In genomic region chr11:121586727-121587126, GRCh38 we compare ENCODE assay signal across 18 cellular contexts.
DNase-seq lines count a peak whose midpoint lies in the region; ATAC-seq, FAIRE-seq and TF ChIP-seq lines count a peak whose summit lies in the region.
"Had no signal": no experiment of that assay in that cellular context is flagged by ENCODE, and none has a peak within 500 bp of the region (broad histone marks: within the 10 kb centered on the region; RNA-seq: fewer than 3 reads in every experiment).

No MANE protein-coding gene starts in this region.

- H3K9me2 ChIP-seq in Loucy (replicated peaks; ENCODE audit: low read depth, low read length) = no peaks in the 10 kb centered on the region

- peak; percentile 24 for FAIRE-seq in colon (lab: Jason Lieb, UNC)

- H3K9me3 ChIP-seq in Loucy (ENCODE audit: insufficient read depth, low read depth, low read length) (no peaks in the 10 kb centered on the region), muscle layer of duodenum (ENCODE audit: control insufficient read depth in 1 of 2, low read length in 2 of 2) (no peaks in the 10 kb centered on the region)
- H3K9me3 ChIP-seq: BLaER1, HAP-1 had no signal

- intact Hi-C loops in activated CD8-positive, alpha-beta T cell treated with anti-CD3 and anti-CD28 coated beads for 36 hours (cut with micrococcal nuclease) = no loop called here

- peaks cover 50% of the 10 kb centered on the region for H3K36me3 Mint-ChIP-seq in activated CD8-positive, alpha-beta T cell treated with anti-CD3 and anti-CD28 coated beads for 36 hours (ENCODE audit: low read depth)
- H3K36me3 Mint-ChIP-seq in activated CD8-positive, alpha-beta T cell treated with anti-CD3 and anti-CD28 coated beads, Interleukin-2, amount 10 ng/mL, durations not matched to agents 7 days and 5 days (ENCODE audit: low read depth) = peaks cover 73% of the 10 kb centered on the region
- H3K36me3 Mint-ChIP-seq: IgD-negative memory B cell had no signal

- H3K27ac Mint-ChIP-seq in activated CD8-positive, alpha-beta T cell treated with anti-CD3 and anti-CD28 coated beads for 36 hours = peak overlapping the region; percentile 24
- H3K27ac Mint-ChIP-seq in activated CD8-positive, alpha-beta T cell treated with anti-CD3 and anti-CD28 coated beads, Interleukin-2, amount 10 ng/mL, durations not matched to agents 7 days and 5 days = no peak overlapping the region

- no peak for ATAC-seq in activated CD8-positive, alpha-beta T cell treated with anti-CD3 and anti-CD28 coated beads for 36 hours
- no peak for ATAC-seq in activated CD8-positive, alpha-beta T cell treated with anti-CD3 and anti-CD28 coated beads, Interleukin-2, amount 10 ng/mL, durations not matched to agents 7 days and 5 days
- ATAC-seq in HG02798 (IDR thresholded peaks at IDR 0.05; ENCODE audit: poor library complexity, unreplicated experiment) (no peak), HG03135 (IDR thresholded peaks at IDR 0.05; ENCODE audit: unreplicated experiment) (no peak)
- ATAC-seq: Panc1 had no signal

- POLR2A ChIA-PET in activated CD8-positive, alpha-beta T cell treated with anti-CD3 and anti-CD28 coated beads for 36 hours (lab: Charles Lee) = no interaction called here
- POLR2A ChIA-PET in activated CD8-positive, alpha-beta T cell treated with anti-CD3 and anti-CD28 coated beads, Interleukin-2, amount 10 ng/mL, durations not matched to agents 7 days and 5 days (lab: Charles Lee) = no interaction called here

- H3K4me1 ChIP-seq in Loucy (ENCODE audit: insufficient read depth, low read length, poor library complexity, severe bottlenecking) (peaks cover 84% of the 10 kb centered on the region), muscle layer of duodenum (ENCODE audit: control insufficient read depth in 1 of 2, insufficient read depth in 2 of 2, low read length in 2 of 2) (no peaks in the 10 kb centered on the region)
- H3K4me1 ChIP-seq: HAP-1 had no signal

- no peak for TF ChIP-seq CTCF in activated CD8-positive, alpha-beta T cell treated with anti-CD3 and anti-CD28 coated beads for 36 hours (IDR thresholded peaks at IDR 0.05)
- TF ChIP-seq CTCF in Loucy (conservative IDR thresholded peaks at IDR 0.05; ENCODE audit: low read length) = no peak

- peaks cover 42% of the 10 kb centered on the region for H3K4me1 Mint-ChIP-seq in activated CD8-positive, alpha-beta T cell treated with anti-CD3 and anti-CD28 coated beads for 36 hours (ENCODE audit: low read depth)
- peaks cover 36% of the 10 kb centered on the region for H3K4me1 Mint-ChIP-seq in activated CD8-positive, alpha-beta T cell treated with anti-CD3 and anti-CD28 coated beads, Interleukin-2, amount 10 ng/mL, durations not matched to agents 7 days and 5 days (ENCODE audit: low read depth)

- H3K9me3 Mint-ChIP-seq in activated CD8-positive, alpha-beta T cell treated with anti-CD3 and anti-CD28 coated beads for 36 hours = no peaks in the 10 kb centered on the region
- H3K9me3 Mint-ChIP-seq in activated CD8-positive, alpha-beta T cell treated with anti-CD3 and anti-CD28 coated beads, Interleukin-2, amount 10 ng/mL, durations not matched to agents 7 days and 5 days (ENCODE audit: insufficient read depth) = no peaks in the 10 kb centered on the region
- H3K9me3 Mint-ChIP-seq: IgD-negative memory B cell had no signal

- peak overlapping the region; percentile 66 for H3K9ac ChIP-seq in Loucy (ENCODE audit: low read depth, low read length, poor library complexity, severe bottlenecking)
- H3K9ac ChIP-seq: BLaER1 had no signal

- peaks cover 2% of the 10 kb centered on the region for H4K20me1 ChIP-seq in Loucy (ENCODE audit: insufficient read depth, low read length, poor library complexity, severe bottlenecking)
- H4K20me1 ChIP-seq: BLaER1 had no signal

- no peak overlapping the region for H3K4me3 Mint-ChIP-seq in activated CD8-positive, alpha-beta T cell treated with anti-CD3 and anti-CD28 coated beads for 36 hours
- H3K4me3 Mint-ChIP-seq in activated CD8-positive, alpha-beta T cell treated with anti-CD3 and anti-CD28 coated beads, Interleukin-2, amount 10 ng/mL, durations not matched to agents 7 days and 5 days = no peak overlapping the region
- H3K4me3 Mint-ChIP-seq: IgD-negative memory B cell had no signal

- H3K36me3 ChIP-seq in Loucy (ENCODE audit: insufficient read depth, low read length) = peaks cover 79% of the 10 kb centered on the region
- peaks cover 0 to 4% of the 10 kb centered on the region in 2 donors for H3K36me3 ChIP-seq in muscle layer of duodenum (ENCODE audit: control insufficient read depth in 1 of 2, insufficient read depth in 2 of 2, low read length in 2 of 2)
- H3K36me3 ChIP-seq: HAP-1 had no signal

- H3K4me2 ChIP-seq in Loucy (ENCODE audit: low read depth, low read length, poor library complexity, severe bottlenecking) = peak overlapping the region; percentile 57
- H3K4me2 ChIP-seq: BLaER1 had no signal

- H3K79me2 ChIP-seq in Loucy (ENCODE audit: insufficient read depth, low read length) = peaks cover 59% of the 10 kb centered on the region

- no peaks in the 10 kb centered on the region for H3K27me3 Mint-ChIP-seq in activated CD8-positive, alpha-beta T cell treated with anti-CD3 and anti-CD28 coated beads for 36 hours
- no peaks in the 10 kb centered on the region for H3K27me3 Mint-ChIP-seq in activated CD8-positive, alpha-beta T cell treated with anti-CD3 and anti-CD28 coated beads, Interleukin-2, amount 10 ng/mL, durations not matched to agents 7 days and 5 days (ENCODE audit: low read depth)

- peaks cover 14% of the 10 kb centered on the region for H3F3A ChIP-seq in Loucy (ENCODE audit: low read depth)

- H3K27me3 ChIP-seq in Loucy (ENCODE audit: insufficient read depth, low read length, poor library complexity, severe bottlenecking) (no peaks in the 10 kb centered on the region), muscle layer of duodenum (ENCODE audit: low read depth, low read length) (no peaks in the 10 kb centered on the region)
- H3K27me3 ChIP-seq: BLaER1 had no signal

- CTCF ChIA-PET in activated CD8-positive, alpha-beta T cell treated with anti-CD3 and anti-CD28 coated beads for 36 hours (lab: Charles Lee) = no interaction called here
- CTCF ChIA-PET in activated CD8-positive, alpha-beta T cell treated with anti-CD3 and anti-CD28 coated beads, Interleukin-2, amount 10 ng/mL, durations not matched to agents 7 days and 5 days (lab: Charles Lee) = no interaction called here

- H2AFZ ChIP-seq in Loucy (ENCODE audit: low read length) = no peak overlapping the region

- H3K4me3 ChIP-seq in Loucy (ENCODE audit: low read length, poor library complexity, severe bottlenecking) (no peak overlapping the region), muscle layer of duodenum (ENCODE audit: low read depth in 1 of 2, low read length in 2 of 2) (no peak overlapping the region)
- H3K4me3 ChIP-seq: BLaER1, HAP-1 had no signal

- peak overlapping the region; percentile 21 for H3K27ac ChIP-seq in muscle layer of duodenum (ENCODE audit: low read length)
- H3K27ac ChIP-seq: BLaER1 had no signal

- no peak for DNase-seq in activated CD8-positive, alpha-beta T cell treated with anti-CD3 and anti-CD28 coated beads for 36 hours
- no peak for DNase-seq in activated CD8-positive, alpha-beta T cell treated with anti-CD3 and anti-CD28 coated beads, Interleukin-2, amount 10 ng/mL, durations not matched to agents 7 days and 5 days
- no peak for DNase-seq in EL
- DNase-seq: 8988T, COR-L47, NCI-H1436 treated with DMSO at 0.1 percent for 48 hours, NCI-H2081 treated with DMSO at 0.1 percent for 48 hours, NCI-H2227 treated with DMSO at 0.1 percent for 48 hours, SHP77 had no signal
